Comparison of ENCODE assay signal across 1 cellular context in the genomic region with DNA sequence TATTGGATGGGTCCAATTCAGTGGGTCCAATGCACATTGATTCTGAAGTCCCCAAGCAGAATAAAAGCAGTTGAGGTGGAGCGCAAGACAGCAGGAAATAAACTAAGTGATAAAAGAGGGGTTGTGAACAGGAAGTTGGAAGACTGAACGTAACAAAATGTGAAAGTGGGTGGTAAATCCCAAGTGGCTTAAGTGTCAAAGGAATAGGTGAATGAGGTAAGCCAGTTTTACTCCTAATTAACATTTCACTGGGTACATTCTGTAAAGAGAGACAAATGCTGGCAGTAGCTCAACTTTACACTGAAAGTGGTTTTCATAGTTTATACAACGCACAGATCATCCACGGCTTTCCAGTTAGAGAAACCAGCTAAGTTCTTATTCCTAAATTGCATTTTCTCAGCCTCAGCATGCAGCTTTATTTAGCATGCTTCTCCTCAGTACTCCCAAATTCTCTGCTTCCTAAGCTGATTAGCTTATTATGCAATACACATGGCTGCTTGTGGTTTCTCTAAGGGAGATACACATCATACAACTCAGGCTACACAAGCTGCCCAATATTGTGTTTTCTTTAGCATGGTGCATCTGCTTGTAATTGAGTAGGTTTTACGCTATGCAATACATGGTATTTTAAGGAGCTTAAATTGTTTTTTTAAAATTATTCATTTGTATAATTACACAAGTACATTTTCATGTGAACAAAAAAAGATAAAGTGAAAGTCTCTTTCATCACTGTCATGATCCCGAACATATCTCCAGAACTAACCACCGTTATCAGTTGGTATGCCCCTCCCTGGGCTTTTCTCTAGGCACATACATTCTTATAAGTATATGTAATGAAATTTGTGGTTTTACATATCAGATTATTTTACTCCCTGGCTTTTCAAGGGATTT.
TF ChIP-seq lines count a peak whose summit lies in the region.

No MANE protein-coding gene starts in this region.

TF ChIP-seq in HEK293, 187 proteins besides CTCF, POLR2A, EP300 and RAD21 (continued from another document):
- TF ChIP-seq PRDM10 (tag by site-specific recombination; IDR thresholded peaks at IDR 0.05) (peak; percentile 81), GLIS2 (tag by site-specific recombination; IDR thresholded peaks at IDR 0.05) (no peak), ZNF404 (tag by site-specific recombination; IDR thresholded peaks at IDR 0.05) (no peak)
- TF ChIP-seq, protein P1, sequence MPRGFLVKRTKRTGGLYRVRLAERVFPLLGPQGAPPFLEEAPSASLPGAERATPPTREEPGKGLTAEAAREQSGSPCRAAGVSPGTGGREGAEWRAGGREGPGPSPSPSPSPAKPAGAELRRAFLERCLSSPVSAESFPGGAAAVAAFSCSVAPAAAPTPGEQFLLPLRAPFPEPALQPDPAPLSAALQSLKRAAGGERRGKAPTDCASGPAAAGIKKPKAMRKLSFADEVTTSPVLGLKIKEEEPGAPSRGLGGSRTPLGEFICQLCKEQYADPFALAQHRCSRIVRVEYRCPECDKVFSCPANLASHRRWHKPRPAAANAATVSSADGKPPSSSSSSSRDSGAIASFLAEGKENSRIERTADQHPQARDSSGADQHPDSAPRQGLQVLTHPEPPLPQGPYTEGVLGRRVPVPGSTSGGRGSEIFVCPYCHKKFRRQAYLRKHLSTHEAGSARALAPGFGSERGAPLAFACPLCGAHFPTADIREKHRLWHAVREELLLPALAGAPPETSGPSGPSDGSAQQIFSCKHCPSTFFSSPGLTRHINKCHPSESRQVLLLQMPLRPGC (tag by site-specific recombination; IDR thresholded peaks at IDR 0.05): no peak
- TF ChIP-seq, protein P2, sequence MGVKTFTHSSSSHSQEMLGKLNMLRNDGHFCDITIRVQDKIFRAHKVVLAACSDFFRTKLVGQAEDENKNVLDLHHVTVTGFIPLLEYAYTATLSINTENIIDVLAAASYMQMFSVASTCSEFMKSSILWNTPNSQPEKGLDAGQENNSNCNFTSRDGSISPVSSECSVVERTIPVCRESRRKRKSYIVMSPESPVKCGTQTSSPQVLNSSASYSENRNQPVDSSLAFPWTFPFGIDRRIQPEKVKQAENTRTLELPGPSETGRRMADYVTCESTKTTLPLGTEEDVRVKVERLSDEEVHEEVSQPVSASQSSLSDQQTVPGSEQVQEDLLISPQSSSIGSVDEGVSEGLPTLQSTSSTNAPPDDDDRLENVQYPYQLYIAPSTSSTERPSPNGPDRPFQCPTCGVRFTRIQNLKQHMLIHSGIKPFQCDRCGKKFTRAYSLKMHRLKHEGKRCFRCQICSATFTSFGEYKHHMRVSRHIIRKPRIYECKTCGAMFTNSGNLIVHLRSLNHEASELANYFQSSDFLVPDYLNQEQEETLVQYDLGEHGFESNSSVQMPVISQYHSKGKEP (tag by site-specific recombination; IDR thresholded peaks at IDR 0.05): peak; percentile 81
